ENCODE assay signal across 37 cellular contexts in the genomic region with DNA sequence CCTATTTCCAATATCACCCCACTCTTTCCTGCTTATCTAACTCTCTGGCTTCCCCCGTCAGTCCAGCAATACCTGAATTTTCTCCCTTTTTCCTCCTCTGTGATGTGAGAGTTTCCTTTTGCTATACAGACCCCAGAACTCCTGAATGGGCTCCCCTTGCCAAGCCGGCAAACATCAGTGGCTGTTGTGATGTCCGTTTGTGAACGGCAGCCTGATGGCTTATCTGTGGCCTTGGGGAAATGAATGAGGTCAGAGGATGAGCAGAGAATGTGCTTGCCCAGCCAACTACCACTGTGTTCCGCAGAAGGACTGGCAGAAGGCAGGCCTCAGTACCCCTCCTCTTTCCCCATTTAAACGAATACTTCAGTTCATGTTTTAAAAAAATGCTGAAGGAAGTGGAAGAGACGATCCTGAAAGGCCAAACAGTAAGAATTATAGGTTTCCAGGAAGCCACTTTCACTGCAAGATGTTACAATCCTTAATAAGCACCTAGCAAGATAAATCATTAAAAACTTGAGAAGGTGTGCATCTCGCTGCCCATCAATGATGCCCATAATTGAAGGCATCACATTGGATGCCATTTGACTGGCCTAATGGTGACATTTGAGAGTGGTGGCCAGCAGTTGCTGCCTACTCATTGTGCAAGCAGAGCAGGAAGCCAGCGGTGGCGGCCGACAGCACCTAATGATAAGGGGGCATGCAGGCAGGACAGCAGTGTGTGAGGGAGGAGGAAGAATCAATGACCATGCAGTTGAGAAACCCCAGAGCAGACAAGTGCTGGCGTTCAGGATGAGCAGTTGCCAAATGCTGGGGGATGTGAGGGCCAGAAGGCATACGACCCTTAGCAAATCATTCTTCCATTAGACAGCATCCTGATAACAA. TPM values are rescaled to one million over a fixed set of nuclear protein-coding genes. Genes with fewer than 3 reads are reported as not detected.
DNase-seq lines count a peak whose midpoint lies in the region; ATAC-seq, FAIRE-seq and TF ChIP-seq lines count a peak whose summit lies in the region.
"Had no signal": no experiment of that assay in that cellular context is flagged by ENCODE, and none has a peak within 500 bp of the region (broad histone marks: within the 10 kb centered on the region; RNA-seq: fewer than 3 reads in every experiment).

No MANE protein-coding gene starts in this region.

- no peak overlapping the region for H2BK20ac ChIP-seq in H9 (ENCODE audit: low read depth, low read length, poor library complexity, severe bottlenecking)

- H2BK12ac ChIP-seq in H9 (ENCODE audit: insufficient read length, low read depth, low read length), result no peak overlapping the region

- no peak overlapping the region for H3K18ac ChIP-seq in H9 (ENCODE audit: insufficient read length, low read depth, low read length)

- H3K9me3 Mint-ChIP-seq in H9 (no peaks in the 10 kb centered on the region; a peak in 1 of 5 replicates), nephron progenitor cell (no peaks in the 10 kb centered on the region)
- H3K9me3 Mint-ChIP-seq: activated naive CD8-positive, alpha-beta T cell treated with anti-CD3 and anti-CD28 coated beads, Interleukin-2, amount 10 ng/mL, durations not matched to agents 7 days and 5 days; CD4-positive, alpha-beta T cell; stimulated activated naive CD8-positive, alpha-beta T cell treated with anti-CD3 and anti-CD28 coated beads, Interleukin-15, amount 100 ng/mL, for 72 hours had no signal

- H3K79me1 ChIP-seq in H9 (ENCODE audit: insufficient read depth, low read depth, low read length, poor library complexity, severe bottlenecking), result no peaks in the 10 kb centered on the region

- H3K4me2 ChIP-seq in H9 (ENCODE audit: insufficient read depth, insufficient read length, low read length), result no peak overlapping the region
- H3K4me2 ChIP-seq in K562 (ENCODE audit: insufficient read depth, low read length), result peak overlapping the region; percentile 58
- H3K4me2 ChIP-seq: PC-9 had no signal

- no peak overlapping the region for H2BK15ac ChIP-seq in H9 (ENCODE audit: low read depth, low read length)

- POLR2A ChIA-PET in K562 (lab: Yijun Ruan, JAX), result interaction anchor here (3.4 kb wide), 1 partner anchor 6 kb away, joined by 14 read pairs; no protein-coding TSS in a partner anchor

- H2AK5ac ChIP-seq in H9 (ENCODE audit: insufficient read length, low read length), result no peak overlapping the region

- no peak overlapping the region for H3K4me3 ChIP-seq in K562
- H3K4me3 ChIP-seq: ascending aorta, colonic mucosa, PC-9, right atrium auricular region, thoracic aorta had no signal

- no peak overlapping the region for H4K5ac ChIP-seq in H9 (ENCODE audit: insufficient read length, low read depth, low read length)

- no peak overlapping the region for H3T11ph ChIP-seq in H9 (ENCODE audit: low read length)

- no peak overlapping the region for H2BK5ac ChIP-seq in H9 (ENCODE audit: insufficient read length, low read length)

- H3K27me3 ChIP-seq in H9 (ENCODE audit: insufficient read depth, low read length) (no peaks in the 10 kb centered on the region), K562 (ENCODE audit: control insufficient read depth in 2 of 2, insufficient read depth in 2 of 2, low read length in 2 of 2) (no peaks in the 10 kb centered on the region)
- H3K27me3 ChIP-seq: ascending aorta, colonic mucosa, right atrium auricular region had no signal

- peak; percentile 51 for FAIRE-seq in K562 (lab: Jason Lieb, UNC)
- FAIRE-seq: GM18507 had no signal

- no peak overlapping the region for H4K8ac ChIP-seq in H9 (replicated peaks; ENCODE audit: insufficient read length, low read depth, low read length)

- H3K36me3 ChIP-seq in K562 (ENCODE audit: control insufficient read depth, insufficient read depth, low read length), result no peaks in the 10 kb centered on the region
- H3K36me3 ChIP-seq: ascending aorta, colonic mucosa, right atrium auricular region, thoracic aorta had no signal

- in situ Hi-C loops in K562 (cut with MboI), result no loop called here

- H3K4me3 Mint-ChIP-seq in H9 (no peak overlapping the region), nephron progenitor cell (no peak overlapping the region)
- H3K4me3 Mint-ChIP-seq: activated CD8-positive, alpha-beta memory T cell treated with anti-CD3 and anti-CD28 coated beads, Interleukin-2, amount 10 ng/mL, durations not matched to agents 7 days and 5 days; activated naive CD8-positive, alpha-beta T cell treated with anti-CD3 and anti-CD28 coated beads, Interleukin-2, amount 10 ng/mL, durations not matched to agents 7 days and 5 days; CD4-positive, alpha-beta T cell; stimulated activated naive CD8-positive, alpha-beta T cell treated with anti-CD3 and anti-CD28 coated beads, Interleukin-15, amount 100 ng/mL, for 72 hours had no signal

- H3K14ac ChIP-seq in H9 (ENCODE audit: insufficient read depth, low read length), result no peak overlapping the region

- TF ChIP-seq POLR2A in K562 (conservative IDR thresholded peaks at IDR 0.05), result no peak

- no peak; the same call in 1 of the 2 replicates for TF ChIP-seq EP300 in K562 (IDR thresholded peaks at IDR 0.05; ENCODE audit: low read length)

- H4K91ac ChIP-seq in H9 (ENCODE audit: insufficient read length, low read depth, low read length), result no peak overlapping the region

- no peak overlapping the region for H3K4ac ChIP-seq in H9 (ENCODE audit: low read depth, low read length)

- H3K4me1 ChIP-seq in H9 (ENCODE audit: insufficient read depth, low read length), result no peaks in the 10 kb centered on the region
- peaks cover 5 to 28% of the 10 kb centered on the region in 2 experiments; a peak in 4 of 5 replicates for H3K4me1 ChIP-seq in K562 (replicated peaks in 1 of 2; ENCODE audit: control insufficient read depth in 2 of 2, insufficient read depth in 2 of 2, low read length in 2 of 2)
- H3K4me1 ChIP-seq: ascending aorta, colonic mucosa, right atrium auricular region had no signal

- TF ChIP-seq RAD21 in K562 (CRISPR knock-in tag; conservative IDR thresholded peaks at IDR 0.05 in 1 of 2, IDR thresholded peaks at IDR 0.05 in 1 of 2), result no peak

- H3K4me1 Mint-ChIP-seq in H9, result peaks cover 0 to 7% of the 10 kb centered on the region in 2 experiments; a peak in 2 of 4 replicates
- H3K4me1 Mint-ChIP-seq in nephron progenitor cell, result peaks cover 12% of the 10 kb centered on the region
- H3K4me1 Mint-ChIP-seq: activated CD8-positive, alpha-beta memory T cell treated with anti-CD3 and anti-CD28 coated beads, Interleukin-2, amount 10 ng/mL, durations not matched to agents 7 days and 5 days; activated naive CD8-positive, alpha-beta T cell treated with anti-CD3 and anti-CD28 coated beads, Interleukin-2, amount 10 ng/mL, durations not matched to agents 7 days and 5 days; stimulated activated naive CD8-positive, alpha-beta T cell treated with anti-CD3 and anti-CD28 coated beads, Interleukin-15, amount 100 ng/mL, for 72 hours had no signal

- H3K79me2 ChIP-seq in H9 (ENCODE audit: insufficient read depth, low read length) (no peaks in the 10 kb centered on the region), K562 (ENCODE audit: control insufficient read depth, insufficient read depth, low read length) (no peaks in the 10 kb centered on the region)
- H3K79me2 ChIP-seq: parathyroid adenoma had no signal

- H4K20me1 ChIP-seq in H9 (ENCODE audit: control insufficient read depth, insufficient read depth, insufficient read length), result no peaks in the 10 kb centered on the region
- H4K20me1 ChIP-seq in K562 (replicated peaks; ENCODE audit: control insufficient read depth, insufficient read depth, low read length), result no peaks in the 10 kb centered on the region

- H3K9ac ChIP-seq in H9 (ENCODE audit: extremely low read depth, insufficient read length, low read length) (no peak overlapping the region), K562 (ENCODE audit: insufficient read depth in 1 of 2, low read depth in 2 of 2, low read length in 2 of 2) (peak overlapping the region in 1 of 2 experiments; percentile 17; a peak in 1 of 4 replicates)
- H3K9ac ChIP-seq: parathyroid adenoma had no signal

- H3K9me3 ChIP-seq in H9 (ENCODE audit: control insufficient read depth, low read depth, low read length), result no peaks in the 10 kb centered on the region
- no peaks in the 10 kb centered on the region for H3K9me3 ChIP-seq in K562 (replicated peaks; ENCODE audit: control insufficient read depth, insufficient read depth, low read depth, low read length)
- H3K9me3 ChIP-seq: ascending aorta, colonic mucosa, right atrium auricular region, thoracic aorta had no signal

- H3K36me3 Mint-ChIP-seq in H9 (ENCODE audit: insufficient read depth in 1 of 3, low read depth in 3 of 3) (peaks cover 0 to 3% (median 0%) of the 10 kb centered on the region in 3 experiments; a peak in 3 of 7 replicates), nephron progenitor cell (ENCODE audit: low read depth) (no peaks in the 10 kb centered on the region)
- H3K36me3 Mint-ChIP-seq: activated CD8-positive, alpha-beta memory T cell treated with anti-CD3 and anti-CD28 coated beads, Interleukin-2, amount 10 ng/mL, durations not matched to agents 7 days and 5 days had no signal

- no TSS peak for BruUV-seq in K562 (replicated peaks; lab: Mats Ljungman, UMichigan)

- intact Hi-C loops in K562 (cut with micrococcal nuclease), result no loop called here

- no peaks in the 10 kb centered on the region for H3K9me1 ChIP-seq in K562 (ENCODE audit: control insufficient read depth, insufficient read depth, low read length)

- ATAC-seq in K562 (peak; percentile 86), HG03520 (IDR thresholded peaks at IDR 0.05; ENCODE audit: unreplicated experiment) (no peak), HG02884 (IDR thresholded peaks at IDR 0.05; ENCODE audit: unreplicated experiment) (no peak)
- ATAC-seq: activated CD8-positive, alpha-beta memory T cell treated with anti-CD3 and anti-CD28 coated beads, Interleukin-2, amount 10 ng/mL, durations not matched to agents 7 days and 5 days; Right ventricle myocardium inferior; stimulated activated naive CD8-positive, alpha-beta T cell treated with anti-CD3 and anti-CD28 coated beads, Interleukin-15, amount 100 ng/mL, for 72 hours had no signal

- H3K23me2 ChIP-seq in H9 (ENCODE audit: insufficient read length, low read depth, low read length, poor library complexity, severe bottlenecking), result no peaks in the 10 kb centered on the region

- H3K27ac Mint-ChIP-seq in H9 (peak overlapping the region in 2 of 3 experiments; percentile 35 to 71; a peak in 4 of 7 replicates), nephron progenitor cell (peak overlapping the region; percentile 82)
- H3K27ac Mint-ChIP-seq: activated CD8-positive, alpha-beta memory T cell treated with anti-CD3 and anti-CD28 coated beads, Interleukin-2, amount 10 ng/mL, durations not matched to agents 7 days and 5 days; activated naive CD8-positive, alpha-beta T cell treated with anti-CD3 and anti-CD28 coated beads, Interleukin-2, amount 10 ng/mL, durations not matched to agents 7 days and 5 days; CD4-positive, alpha-beta T cell; stimulated activated naive CD8-positive, alpha-beta T cell treated with anti-CD3 and anti-CD28 coated beads, Interleukin-15, amount 100 ng/mL, for 72 hours had no signal

- H3K27ac ChIP-seq in H9 (ENCODE audit: insufficient read length, low read depth, low read length) (no peak overlapping the region), K562 (ENCODE audit: extremely low read depth, low read depth, low read length) (peak overlapping the region; percentile 50)
- H3K27ac ChIP-seq: ascending aorta, colonic mucosa, epithelial cell of prostate, parathyroid adenoma, PC-9, right atrium auricular region, thoracic aorta had no signal

- no peak overlapping the region for H3K23ac ChIP-seq in H9 (ENCODE audit: insufficient read length, low read depth, low read length)

- DNase-seq in H9, result no peak
- peak; percentile 30 for DNase-seq in SK-N-DZ (ENCODE audit: low spot score)
- peak; percentile 11 to 72 (median 35) for DNase-seq in K562 (ENCODE audit: extremely low read depth in 1 of 4, low spot score in 3 of 4)
- DNase-seq in nephron progenitor cell, result no peak
- DNase-seq in central memory CD4-positive, alpha-beta T cell, result no peak
- DNase-seq: activated CD4-positive, alpha-beta T cell treated with anti-CD3 and anti-CD28 coated beads, Interleukin-2, amount 50 U/mL, for 4 hours; activated CD4-positive, CD25-positive, alpha-beta regulatory T cell; activated CD8-positive, alpha-beta memory T cell treated with anti-CD3 and anti-CD28 coated beads, Interleukin-2, amount 10 ng/mL, durations not matched to agents 7 days and 5 days; activated gamma-delta T cell treated with Interleukin-2 at 50 U/mL for 16 hours; activated naive CD8-positive, alpha-beta T cell treated with anti-CD3 and anti-CD28 coated beads, Interleukin-2, amount 10 ng/mL, durations not matched to agents 7 days and 5 days; activated T-cell treated with anti-CD3 and anti-CD28 coated beads, Interleukin-2, amount 50 U/mL, for 48 hours; AML-193; CD4-positive, alpha-beta T cell; colonic mucosa; effector CD8-positive, alpha-beta T cell; hypothalamus; NCI-H1092 treated with DMSO at 0.1 percent for 48 hours; NCI-H187; NCI-H2171 treated with DMSO at 0.1 percent for 48 hours; NCI-H526; stimulated activated CD4-positive, alpha-beta T cell treated with anti-CD3 and anti-CD28 coated beads, Interleukin-1b, Interleukin-23, amount 100 ng/mL, for 48 hours; stimulated activated CD8-positive, alpha-beta memory T cell treated with anti-CD3 and anti-CD28 coated beads, Interleukin-4, amount 100 ng/mL, for 48 hours; stimulated activated naive CD8-positive, alpha-beta T cell treated with anti-CD3 and anti-CD28 coated beads, Interleukin-15, amount 100 ng/mL, for 72 hours had no signal

- H3K56ac ChIP-seq in H9 (ENCODE audit: insufficient read length, low read depth, low read length), result no peak overlapping the region

- TF ChIP-seq CTCF in H9 (conservative IDR thresholded peaks at IDR 0.05) (no peak), K562 (IDR thresholded peaks at IDR 0.05 in 2 of 3, conservative IDR thresholded peaks at IDR 0.05 in 1 of 3; ENCODE audit: insufficient read depth in 2 of 3, low read depth in 1 of 3, low read length in 3 of 3) (no peak), nephron progenitor cell (IDR thresholded peaks at IDR 0.05) (no peak)

- H2BK120ac ChIP-seq in H9 (ENCODE audit: low read depth, low read length, poor library complexity, severe bottlenecking), result no peak overlapping the region

- CTCF ChIA-PET in K562 (lab: Yijun Ruan, JAX; ENCODE audit: low intra/inter-chr PET ratio), result no interaction called here

- H2AFZ ChIP-seq in H9 (ENCODE audit: low read length), result no peak overlapping the region
- H2AFZ ChIP-seq in K562 (ENCODE audit: low read depth, low read length), result peak overlapping the region; percentile 81
- H2AFZ ChIP-seq: parathyroid adenoma, PC-9 had no signal

- H3K27me3 Mint-ChIP-seq in H9 (ENCODE audit: low read depth) (no peaks in the 10 kb centered on the region; the same call in 1 of the 2 replicates), nephron progenitor cell (ENCODE audit: low read depth, poor library complexity) (peaks cover 10% of the 10 kb centered on the region)
- H3K27me3 Mint-ChIP-seq: activated CD8-positive, alpha-beta memory T cell treated with anti-CD3 and anti-CD28 coated beads, Interleukin-2, amount 10 ng/mL, durations not matched to agents 7 days and 5 days; CD4-positive, alpha-beta T cell; stimulated activated naive CD8-positive, alpha-beta T cell treated with anti-CD3 and anti-CD28 coated beads, Interleukin-15, amount 100 ng/mL, for 72 hours had no signal

- no CpG with 5 or more reads among the region's 13 CpGs for WGBS in H9 (ENCODE audit: extremely low coverage, insufficient read length, low lambda C conversion rate)
- 5% methylated on average over 13 of the region's 13 CpGs for WGBS in K562 (ENCODE audit: insufficient coverage, low coverage, missing lambda C conversion rate)

RNA-seq across cellular contexts. Expression of gene SLC18A2, which starts 31.5 kb away (rescaled TPM):
- total RNA-seq in H9 (2021), result 3.0 and 4.0 TPM in 2 replicates
- 6.9 and 8.9 TPM in 2 replicates for polyA plus RNA-seq in SK-N-DZ (2014; cell fraction: cytosol; rRNA removed)
- 15.7 and 19.5 TPM in 2 replicates for polyA plus RNA-seq in SK-N-DZ (2014; cell fraction: nucleus; rRNA removed)
- not detected in 2 replicates for total RNA-seq in K562 (2011; cell fraction: chromatin; rRNA removed; ENCODE audit: low replicate concordance)
- not detected in 2 replicates for total RNA-seq in K562 (2011; cell fraction: nucleolus; rRNA removed)
- not detected in 2 replicates for total RNA-seq in K562 (2011; cell fraction: nucleoplasm; rRNA removed)
- 0.05 and 0.37 TPM in 2 replicates for total RNA-seq in K562 (2014; rRNA removed)
- 0.40 and 0.45 TPM in 2 replicates for total RNA-seq in K562 (2014; rRNA removed; fragmentation: Illumina TruSeq; extraction: Trizol)
- total RNA-seq in K562 (2015; rRNA removed; fragmentation: Illumina TruSeq; extraction: Trizol), result 0.87 and 1.1 TPM in 2 replicates
- 0.40 and 0.45 TPM in 2 replicates for total RNA-seq in K562 (2021)
- 0.03 and 0.07 TPM in 2 replicates for polyA plus RNA-seq in K562 (2011; rRNA removed)
- polyA plus RNA-seq in K562 (2011; cell fraction: cytosol; rRNA removed), result 0.01 TPM in 1 of 2 replicates, not detected in the other
- polyA plus RNA-seq in K562 (2011; cell fraction: nucleus; rRNA removed), result 0.03 and 0.04 TPM in 2 replicates
- 3.2 and 3.7 TPM in 2 replicates for polyA plus RNA-seq in K562 (2012)
- polyA plus RNA-seq in K562 (2014; fragmentation: Illumina TruSeq; extraction: Trizol), result 0.22 and 0.49 TPM in 2 replicates
- polyA plus RNA-seq in K562 (2014; fragmentation: Nextera tagmentation; extraction: Ambion mirVana), result 1 to 10 TPM; 3.8 to 5.4 TPM
- polyA plus RNA-seq in K562 (2014; rRNA removed), result 0.05 and 0.25 TPM in 2 replicates
- 0.03 and 0.07 TPM in 2 replicates for polyA minus RNA-seq in K562 (2011; rRNA and poly(A)+ RNA removed)
- not detected in 2 replicates for polyA minus RNA-seq in K562 (2011; cell fraction: cytosol; rRNA and poly(A)+ RNA removed)
- polyA minus RNA-seq in K562 (2011; cell fraction: nucleus; rRNA and poly(A)+ RNA removed), result 0.11 TPM in 1 of 2 replicates, not detected in the other
- total RNA-seq: activated CD8-positive, alpha-beta memory T cell treated with anti-CD3 and anti-CD28 coated beads, Interleukin-2, amount 10 ng/mL, durations not matched to agents 7 days and 5 days; ascending aorta; Daoy; glomerular endothelial cell; IMR-90; PC-9 had no signal
- polyA plus RNA-seq: IMR-90, mammary epithelial cell had no signal

Comparison
In these comparisons a context has a peak if more than half of its experiments do, and no peak if none do; other contexts are left out.
1. DNase-seq: peak in SK-N-DZ (single experiment) and K562 (4 of 4); none in H9 (single experiment), nephron progenitor cell (single experiment) and central memory CD4-positive, alpha-beta T cell (single experiment).